In genomic region chr1:12445257-12445656, GRCh38 we compare ENCODE assay signal across 30 cellular contexts.
"Had no signal": no experiment of that assay in that cellular context is flagged by ENCODE, and none has a peak within 500 bp of the region (broad histone marks: within the 10 kb centered on the region; RNA-seq: fewer than 3 reads in every experiment).

No MANE protein-coding gene starts in this region.

- H3K4me3 ChIP-seq: colonic mucosa, gastrocnemius medialis, lung, right atrium auricular region, smooth muscle cell, suprapubic skin, tibial nerve, upper lobe of left lung had no signal

- ATAC-seq: esophagus mucosa; gastrocnemius medialis; left ventricle myocardium superior; naive thymus-derived CD4-positive, alpha-beta T cell; sciatic nerve; stimulated activated naive CD8-positive, alpha-beta T cell treated with anti-CD3 and anti-CD28 coated beads, Interleukin-15, amount 100 ng/mL, for 72 hours had no signal

- H3K9me3 ChIP-seq: colonic mucosa, gastrocnemius medialis, neutrophil, right atrium auricular region, suprapubic skin, tibial nerve, upper lobe of left lung had no signal

- H3K27ac Mint-ChIP-seq: dendritic cell treated with granulocyte-macrophage colony-stimulating factor and Interleukin-4, amounts not matched to agents 40 ng/mL and 50 ng/mL, for 4 days; endodermal cell; memory B cell; stimulated activated naive CD8-positive, alpha-beta T cell treated with anti-CD3 and anti-CD28 coated beads, Interleukin-15, amount 100 ng/mL, for 72 hours had no signal

- H3K36me3 ChIP-seq: colonic mucosa, gastrocnemius medialis, right atrium auricular region, upper lobe of left lung had no signal

- H3K27me3 ChIP-seq: colonic mucosa, gastrocnemius medialis, neutrophil, right atrium auricular region, suprapubic skin, tibial nerve, upper lobe of left lung had no signal

- H3K9me3 Mint-ChIP-seq: dendritic cell treated with granulocyte-macrophage colony-stimulating factor and Interleukin-4, amounts not matched to agents 40 ng/mL and 50 ng/mL, for 4 days; neural crest cell had no signal

- H3K27me3 Mint-ChIP-seq: dendritic cell treated with granulocyte-macrophage colony-stimulating factor and Interleukin-4, amounts not matched to agents 40 ng/mL and 50 ng/mL, for 4 days; memory B cell; progenitor cell of endocrine pancreas; stimulated activated naive CD8-positive, alpha-beta T cell treated with anti-CD3 and anti-CD28 coated beads, Interleukin-15, amount 100 ng/mL, for 72 hours had no signal

- H3K27ac ChIP-seq: colonic mucosa, epithelial cell of prostate, neutrophil, parathyroid adenoma, right atrium auricular region, suprapubic skin, upper lobe of left lung had no signal

- H3K4me3 Mint-ChIP-seq: dendritic cell treated with granulocyte-macrophage colony-stimulating factor and Interleukin-4, amounts not matched to agents 40 ng/mL and 50 ng/mL, for 4 days; endodermal cell; memory B cell; neural crest cell; stimulated activated naive CD8-positive, alpha-beta T cell treated with anti-CD3 and anti-CD28 coated beads, Interleukin-15, amount 100 ng/mL, for 72 hours had no signal

- H3K9ac ChIP-seq: parathyroid adenoma had no signal

- H3K79me2 ChIP-seq: parathyroid adenoma had no signal

- H3K4me2 ChIP-seq: smooth muscle cell had no signal

- DNase-seq: colonic mucosa; effector CD8-positive, alpha-beta T cell; endodermal cell; foreskin fibroblast; gastrocnemius medialis; head of caudate nucleus; left ventricle myocardium superior; midbrain; naive thymus-derived CD4-positive, alpha-beta T cell; stimulated activated CD4-positive, alpha-beta T cell treated with anti-CD3 and anti-CD28 coated beads, Interleukin-12 subunit alpha, Interleukin-12 subunit beta, amount 100 ng/mL, for 4 hours; stimulated activated CD4-positive, alpha-beta T cell treated with anti-CD3 and anti-CD28 coated beads, Interleukin-1b, Interleukin-23, amount 100 ng/mL, for 48 hours; stimulated activated CD4-positive, alpha-beta T cell treated with anti-CD3 and anti-CD28 coated beads, Interleukin-4, amount 100 ng/mL, for 1 hour; stimulated activated CD8-positive, alpha-beta memory T cell treated with anti-CD3 and anti-CD28 coated beads, Interleukin-4, amount 100 ng/mL, for 48 hours; stimulated activated naive CD4-positive, alpha-beta T cell; stimulated activated naive CD8-positive, alpha-beta T cell treated with anti-CD3 and anti-CD28 coated beads, Interleukin-15, amount 100 ng/mL, for 72 hours; upper lobe of left lung had no signal
